11 cellular contexts compared by ENCODE assay signal in genomic region chr6:166774770-166775169, GRCh38.
DNase-seq lines count a peak whose midpoint lies in the region; ATAC-seq and TF ChIP-seq lines count a peak whose summit lies in the region.
"Had no signal": no experiment of that assay in that cellular context is flagged by ENCODE, and none has a peak within 500 bp of the region (broad histone marks: within the 10 kb centered on the region; RNA-seq: fewer than 3 reads in every experiment).

No MANE protein-coding gene starts in this region.

- H3K36me3 ChIP-seq in PC-3 (ENCODE audit: low read depth, low read length) (no peaks in the 10 kb centered on the region), trophoblast cell (ENCODE audit: control insufficient read depth in 1 of 2, insufficient read depth in 2 of 2, low read length in 2 of 2) (no peaks in the 10 kb centered on the region)
- H3K36me3 ChIP-seq: MG63, Peyer's patch had no signal

- H3K4me3 ChIP-seq in PC-3 (ENCODE audit: low read length) (no peak overlapping the region), trophoblast cell (ENCODE audit: low read depth, low read length) (no peak overlapping the region)
- H3K4me3 ChIP-seq: GM23338, MG63, Peyer's patch had no signal

- POLR2A ChIA-PET in PC-3 (lab: Charles Lee; ENCODE audit: unreplicated experiment): interaction anchor here (0.6 kb wide), 1 partner anchor 362 kb away, joined by 4 read pairs; no protein-coding TSS in a partner anchor

- no peak overlapping the region for H3K9ac ChIP-seq in PC-3 (ENCODE audit: low read length)
- H3K9ac ChIP-seq in trophoblast cell (ENCODE audit: low read length): no peak overlapping the region

- no peak overlapping the region for H4K8ac ChIP-seq in trophoblast cell (ENCODE audit: low read depth, low read length)

- H3K27me3 ChIP-seq in PC-3 (ENCODE audit: low read length): no peaks in the 10 kb centered on the region
- no peaks in the 10 kb centered on the region for H3K27me3 ChIP-seq in trophoblast cell (ENCODE audit: insufficient read depth, low read length)
- H3K27me3 ChIP-seq: Peyer's patch had no signal

- no peak overlapping the region for H3K18ac ChIP-seq in trophoblast cell (ENCODE audit: low read length)

- H2BK120ac ChIP-seq in trophoblast cell (ENCODE audit: insufficient read depth, low read length, poor library complexity): no peak overlapping the region

- H2AFZ ChIP-seq in PC-3 (ENCODE audit: low read length): no peak overlapping the region
- no peak overlapping the region for H2AFZ ChIP-seq in trophoblast cell (ENCODE audit: insufficient read depth, low read length, poor library complexity)

- no TSS peak for BruUV-seq in PC-3 (replicated peaks; lab: Mats Ljungman, UMichigan)

- no peaks in the 10 kb centered on the region for H3F3A ChIP-seq in PC-3 (ENCODE audit: low read length, unreplicated experiment)

- H3K4me1 ChIP-seq in PC-3 (ENCODE audit: insufficient read depth, low read length): no peaks in the 10 kb centered on the region
- H3K4me1 ChIP-seq in trophoblast cell (ENCODE audit: control insufficient read depth in 1 of 2, insufficient read depth in 2 of 2, low read length in 2 of 2): peaks cover 0 to 3% of the 10 kb centered on the region in 2 experiments

- H3K79me1 ChIP-seq in trophoblast cell (ENCODE audit: low read length): no peaks in the 10 kb centered on the region

- CTCF ChIA-PET in PC-3 (lab: Charles Lee): interaction anchor here (0.5 to 1.4 kb wide), 5 partner anchors 48 to 367 kb away, joined by 3 to 5 read pairs (median 3); no protein-coding TSS in a partner anchor

- H3K79me2 ChIP-seq in PC-3 (ENCODE audit: low read length): no peaks in the 10 kb centered on the region
- no peaks in the 10 kb centered on the region for H3K79me2 ChIP-seq in trophoblast cell (ENCODE audit: control insufficient read depth, insufficient read depth, low read length, poor library complexity)

- TF ChIP-seq CTCF in PC-3 (conservative IDR thresholded peaks at IDR 0.05; ENCODE audit: low read depth, low read length): no peak

- no peak overlapping the region for H4K91ac ChIP-seq in trophoblast cell (ENCODE audit: low read depth, low read length)

- no peaks in the 10 kb centered on the region for H4K20me1 ChIP-seq in PC-3 (ENCODE audit: low read length)

- H2AK5ac ChIP-seq in trophoblast cell (ENCODE audit: low read length): no peak overlapping the region

- no peak overlapping the region for H3K23ac ChIP-seq in trophoblast cell (ENCODE audit: low read length)

- H3K4me2 ChIP-seq in PC-3 (ENCODE audit: low read length) (0 out of 2 replicates have a peak overlapping the region, but pooled peaks have one; percentile 31), trophoblast cell (ENCODE audit: low read length) (no peak overlapping the region)
- H3K4me2 ChIP-seq: GM23338 had no signal

- no peaks in the 10 kb centered on the region for H3K9me3 ChIP-seq in PC-3 (ENCODE audit: low read length)
- H3K9me3 ChIP-seq in trophoblast cell (ENCODE audit: insufficient read depth, low read depth, low read length): peaks cover 5% of the 10 kb centered on the region
- H3K9me3 ChIP-seq: MG63, Peyer's patch had no signal

- DNase-seq in NCI-H524 (lab: John Stamatoyannopoulos, UW) (peak; percentile 24 to 48), NCI-H524 treated with DMSO at 0.1 percent for 48 hours (lab: John Stamatoyannopoulos, UW) (no peak), HT-29 (ENCODE audit: low spot score) (peak; percentile 8), PC-3 (no peak), trophoblast cell (no peak)
- peak; percentile 7 for DNase-seq in stimulated activated CD8-positive, alpha-beta memory T cell treated with anti-CD3 and anti-CD28 coated beads, Interleukin-4, amount 100 ng/mL, for 48 hours
- DNase-seq in activated T-cell treated with anti-CD3 and anti-CD28 coated beads, Interleukin-2, amount 50 U/mL, for 1 hour: no peak
- DNase-seq: NCI-H2081 treated with DMSO at 0.1 percent for 48 hours had no signal

- no peak overlapping the region for H3K14ac ChIP-seq in trophoblast cell (ENCODE audit: low read length)

- H2BK12ac ChIP-seq in trophoblast cell (ENCODE audit: low read length): no peak overlapping the region

- H4K12ac ChIP-seq in trophoblast cell (ENCODE audit: low read depth, low read length): no peak overlapping the region

- no peak overlapping the region for H2BK5ac ChIP-seq in trophoblast cell (ENCODE audit: low read depth, low read length, poor library complexity)

- H3K27ac ChIP-seq in PC-3 (ENCODE audit: low read length) (no peak overlapping the region), trophoblast cell (ENCODE audit: low read depth, low read length) (no peak overlapping the region)
- H3K27ac ChIP-seq: Peyer's patch had no signal

- no peak overlapping the region for H3K4ac ChIP-seq in trophoblast cell (ENCODE audit: low read depth, low read length)

- H3K9me2 ChIP-seq in PC-3 (replicated peaks; ENCODE audit: low read length): no peaks in the 10 kb centered on the region

- peak; percentile 39; the same call in 1 of the 2 replicates for ATAC-seq in PC-3

- no CpG with 5 or more reads among the region's 12 CpGs for WGBS in trophoblast cell (ENCODE audit: extremely low coverage, insufficient coverage, insufficient read length)

- intact Hi-C loops in PC-3 (cut with micrococcal nuclease): loop anchor here (5.0 kb wide), 1 partner anchor 317 kb away; no protein-coding TSS in a partner anchor

Comparison
In these comparisons a context has a peak if more than half of its experiments do, and no peak if none do; other contexts are left out.
1. DNase-seq: peak in NCI-H524 (2 of 2), HT-29 (single experiment) and stimulated activated CD8-positive, alpha-beta memory T cell treated with anti-CD3 and anti-CD28 coated beads, Interleukin-4, amount 100 ng/mL, for 48 hours (single experiment); none in NCI-H524 treated with DMSO at 0.1 percent for 48 hours (single experiment), PC-3 (single experiment), activated T-cell treated with anti-CD3 and anti-CD28 coated beads, Interleukin-2, amount 50 U/mL, for 1 hour (single experiment) and trophoblast cell (0 of 2).